In the genomic region with DNA sequence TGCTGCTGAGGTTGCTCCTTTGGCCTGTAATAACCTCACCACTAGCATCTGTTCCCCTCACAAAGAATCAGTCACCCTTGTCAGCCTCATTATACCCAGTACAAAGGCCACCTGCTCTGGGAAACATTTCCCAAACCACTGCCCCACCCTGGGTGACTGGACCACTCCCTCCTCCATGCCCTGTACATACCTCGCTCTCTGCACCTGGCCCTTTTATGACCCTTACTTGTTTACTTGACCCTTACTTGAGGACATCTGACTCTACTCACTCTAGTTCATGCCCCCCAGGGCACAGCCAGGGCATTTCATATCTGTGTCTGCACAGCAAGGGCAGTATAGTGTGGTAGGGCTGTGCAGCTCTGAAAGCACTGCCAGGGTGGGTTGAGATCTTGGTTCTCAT, we compare ENCODE assay signal across 19 cellular contexts. TPM values are rescaled to one million over a fixed set of nuclear protein-coding genes. Genes with fewer than 3 reads are reported as not detected.
DNase-seq lines count a peak whose midpoint lies in the region; ATAC-seq and TF ChIP-seq lines count a peak whose summit lies in the region.
"Had no signal": no experiment of that assay in that cellular context is flagged by ENCODE, and none has a peak within 500 bp of the region (broad histone marks: within the 10 kb centered on the region; RNA-seq: fewer than 3 reads in every experiment).

No MANE protein-coding gene starts in this region.

- H3K14ac ChIP-seq in H9 (ENCODE audit: insufficient read depth, low read length) = no peak overlapping the region

- H3K4ac ChIP-seq in H9 (ENCODE audit: low read depth, low read length) = no peak overlapping the region

- no peak overlapping the region for H3K23ac ChIP-seq in H9 (ENCODE audit: insufficient read length, low read depth, low read length)

- H3K27me3 Mint-ChIP-seq in H9 (ENCODE audit: low read depth) = peaks cover 52% of the 10 kb centered on the region
- H3K27me3 Mint-ChIP-seq in dendritic cell treated with granulocyte-macrophage colony-stimulating factor and Interleukin-4, amounts not matched to agents 40 ng/mL and 50 ng/mL, for 4 days = peaks cover 9% of the 10 kb centered on the region
- H3K27me3 Mint-ChIP-seq in osteocyte (ENCODE audit: unreplicated experiment) = peaks cover 2% of the 10 kb centered on the region
- H3K27me3 Mint-ChIP-seq in activated CD8-positive, alpha-beta T cell treated with anti-CD3 and anti-CD28 coated beads for 36 hours = peaks cover 28% of the 10 kb centered on the region

- no peak overlapping the region for H2BK12ac ChIP-seq in H9 (ENCODE audit: insufficient read length, low read depth, low read length)

- H3K27ac ChIP-seq in H9 (ENCODE audit: insufficient read length, low read depth, low read length) = no peak overlapping the region
- H3K27ac ChIP-seq: right atrium auricular region, SJSA1 had no signal

- H3K79me2 ChIP-seq in H9 (ENCODE audit: insufficient read depth, low read length) = no peaks in the 10 kb centered on the region

- POLR2A ChIA-PET in activated CD8-positive, alpha-beta T cell treated with anti-CD3 and anti-CD28 coated beads for 36 hours (lab: Charles Lee) = no interaction called here

- intact Hi-C loops in dendritic cell treated with granulocyte-macrophage colony-stimulating factor and Interleukin-4, amounts not matched to agents 40 ng/mL and 50 ng/mL, for 4 days (cut with micrococcal nuclease) = no loop called here
- intact Hi-C loops in activated CD8-positive, alpha-beta T cell treated with anti-CD3 and anti-CD28 coated beads for 36 hours (cut with micrococcal nuclease) = no loop called here

- no peaks in the 10 kb centered on the region for H4K20me1 ChIP-seq in H9 (ENCODE audit: control insufficient read depth, insufficient read depth, insufficient read length)

- H3K4me1 ChIP-seq in H9 (ENCODE audit: insufficient read depth, low read length) = no peaks in the 10 kb centered on the region
- H3K4me1 ChIP-seq: SJSA1 had no signal

- H4K5ac ChIP-seq in H9 (ENCODE audit: insufficient read length, low read depth, low read length) = no peak overlapping the region

- H3K27me3 ChIP-seq in H9 (ENCODE audit: insufficient read depth, low read length) = no peaks in the 10 kb centered on the region
- H3K27me3 ChIP-seq: right atrium auricular region, SJSA1 had no signal

- no peak overlapping the region for H3K56ac ChIP-seq in H9 (ENCODE audit: insufficient read length, low read depth, low read length)

- H3K18ac ChIP-seq in H9 (ENCODE audit: insufficient read length, low read depth, low read length) = no peak overlapping the region

- H3K9me3 Mint-ChIP-seq in H9 (no peaks in the 10 kb centered on the region; a peak in 2 of 5 replicates), osteocyte (ENCODE audit: unreplicated experiment) (peaks cover 10% of the 10 kb centered on the region)
- no peaks in the 10 kb centered on the region for H3K9me3 Mint-ChIP-seq in dendritic cell treated with granulocyte-macrophage colony-stimulating factor and Interleukin-4, amounts not matched to agents 40 ng/mL and 50 ng/mL, for 4 days
- no peaks in the 10 kb centered on the region for H3K9me3 Mint-ChIP-seq in activated CD8-positive, alpha-beta T cell treated with anti-CD3 and anti-CD28 coated beads for 36 hours

- no peak overlapping the region for H4K91ac ChIP-seq in H9 (ENCODE audit: insufficient read length, low read depth, low read length)

- no peak overlapping the region for H3K9ac ChIP-seq in H9 (ENCODE audit: extremely low read depth, insufficient read length, low read length)

- H3K36me3 Mint-ChIP-seq in H9 (ENCODE audit: insufficient read depth in 1 of 3, low read depth in 3 of 3) = no peaks in the 10 kb centered on the region
- H3K36me3 Mint-ChIP-seq in dendritic cell treated with granulocyte-macrophage colony-stimulating factor and Interleukin-4, amounts not matched to agents 40 ng/mL and 50 ng/mL, for 4 days (ENCODE audit: low read depth) = no peaks in the 10 kb centered on the region
- no peaks in the 10 kb centered on the region for H3K36me3 Mint-ChIP-seq in osteocyte (ENCODE audit: unreplicated experiment)
- H3K36me3 Mint-ChIP-seq in activated CD8-positive, alpha-beta T cell treated with anti-CD3 and anti-CD28 coated beads for 36 hours (ENCODE audit: low read depth) = no peaks in the 10 kb centered on the region

- no peak overlapping the region for H3K4me3 Mint-ChIP-seq in H9
- H3K4me3 Mint-ChIP-seq in dendritic cell treated with granulocyte-macrophage colony-stimulating factor and Interleukin-4, amounts not matched to agents 40 ng/mL and 50 ng/mL, for 4 days = no peak overlapping the region
- H3K4me3 Mint-ChIP-seq in osteocyte (ENCODE audit: unreplicated experiment) = no peak overlapping the region
- H3K4me3 Mint-ChIP-seq in activated CD8-positive, alpha-beta T cell treated with anti-CD3 and anti-CD28 coated beads for 36 hours = no peak overlapping the region
- H3K4me3 Mint-ChIP-seq: nephron progenitor cell had no signal

- H3T11ph ChIP-seq in H9 (ENCODE audit: low read length) = no peak overlapping the region

- no peak for ATAC-seq in activated CD8-positive, alpha-beta T cell treated with anti-CD3 and anti-CD28 coated beads for 36 hours

- no peak overlapping the region for H2BK20ac ChIP-seq in H9 (ENCODE audit: low read depth, low read length, poor library complexity, severe bottlenecking)

- H3K27ac Mint-ChIP-seq in H9 = no peak overlapping the region
- H3K27ac Mint-ChIP-seq in dendritic cell treated with granulocyte-macrophage colony-stimulating factor and Interleukin-4, amounts not matched to agents 40 ng/mL and 50 ng/mL, for 4 days = peak overlapping the region; percentile 20
- no peak overlapping the region for H3K27ac Mint-ChIP-seq in osteocyte (ENCODE audit: unreplicated experiment)
- no peak overlapping the region for H3K27ac Mint-ChIP-seq in activated CD8-positive, alpha-beta T cell treated with anti-CD3 and anti-CD28 coated beads for 36 hours
- H3K27ac Mint-ChIP-seq: nephron progenitor cell had no signal

- no peak overlapping the region for H3K4me2 ChIP-seq in H9 (ENCODE audit: insufficient read depth, insufficient read length, low read length)

- H2AFZ ChIP-seq in H9 (ENCODE audit: low read length) = no peak overlapping the region

- H3K79me1 ChIP-seq in H9 (ENCODE audit: insufficient read depth, low read depth, low read length, poor library complexity, severe bottlenecking) = no peaks in the 10 kb centered on the region

- TF ChIP-seq CTCF in H9 (conservative IDR thresholded peaks at IDR 0.05) (no peak), osteocyte (IDR thresholded peaks at IDR 0.05) (no peak)
- TF ChIP-seq CTCF in activated CD8-positive, alpha-beta T cell treated with anti-CD3 and anti-CD28 coated beads for 36 hours (IDR thresholded peaks at IDR 0.05) = no peak

- DNase-seq in H9 = no peak
- DNase-seq in NCI-H2196 treated with DMSO at 0.1 percent for 48 hours (lab: John Stamatoyannopoulos, UW; ENCODE audit: unreplicated experiment) = peak; percentile 36
- peak; percentile 57 for DNase-seq in osteocyte (ENCODE audit: extremely low spot score, unreplicated experiment)
- DNase-seq in AML-193 (lab: John Stamatoyannopoulos, UW) = no peak
- DNase-seq in activated CD8-positive, alpha-beta T cell treated with anti-CD3 and anti-CD28 coated beads for 36 hours = no peak
- no peak for DNase-seq in hypothalamus (lab: John Stamatoyannopoulos, UW)
- DNase-seq: activated gamma-delta T cell treated with Interleukin-2 at 50 U/mL for 16 hours; Calu3; cerebellar nuclear complex; foreskin melanocyte; H7; NCI-H2171; nephron progenitor cell; stimulated activated CD4-positive, alpha-beta T cell treated with anti-CD3 and anti-CD28 coated beads, Interleukin-1b, Interleukin-23, amount 100 ng/mL, for 48 hours; T-helper 9 cell had no signal

- no peak overlapping the region for H2BK120ac ChIP-seq in H9 (ENCODE audit: low read depth, low read length, poor library complexity, severe bottlenecking)

- peak overlapping the region; percentile 45 for H2AK5ac ChIP-seq in H9 (ENCODE audit: insufficient read length, low read length)

- H2BK5ac ChIP-seq in H9 (ENCODE audit: insufficient read length, low read length) = no peak overlapping the region

- no peaks in the 10 kb centered on the region for H3K23me2 ChIP-seq in H9 (ENCODE audit: insufficient read length, low read depth, low read length, poor library complexity, severe bottlenecking)

- no peak overlapping the region for H4K8ac ChIP-seq in H9 (replicated peaks; ENCODE audit: insufficient read length, low read depth, low read length)

- H3K9me3 ChIP-seq in H9 (ENCODE audit: control insufficient read depth, low read depth, low read length) = no peaks in the 10 kb centered on the region
- H3K9me3 ChIP-seq: right atrium auricular region, SJSA1 had no signal

- no CpG with 5 or more reads among the region's 1 CpG for WGBS in H9 (ENCODE audit: extremely low coverage, insufficient read length, low lambda C conversion rate)

- CTCF ChIA-PET in activated CD8-positive, alpha-beta T cell treated with anti-CD3 and anti-CD28 coated beads for 36 hours (lab: Charles Lee) = no interaction called here

- H3K4me1 Mint-ChIP-seq in H9 (no peaks in the 10 kb centered on the region), osteocyte (ENCODE audit: unreplicated experiment) (no peaks in the 10 kb centered on the region)
- peaks cover 19% of the 10 kb centered on the region for H3K4me1 Mint-ChIP-seq in dendritic cell treated with granulocyte-macrophage colony-stimulating factor and Interleukin-4, amounts not matched to agents 40 ng/mL and 50 ng/mL, for 4 days (ENCODE audit: low read depth)
- no peaks in the 10 kb centered on the region for H3K4me1 Mint-ChIP-seq in activated CD8-positive, alpha-beta T cell treated with anti-CD3 and anti-CD28 coated beads for 36 hours (ENCODE audit: low read depth)

- H2BK15ac ChIP-seq in H9 (ENCODE audit: low read depth, low read length) = no peak overlapping the region

RNA-seq across cellular contexts. Expression of gene AOC1, which starts 21.4 kb away (rescaled TPM):
- total RNA-seq in H9 (2021) = 0.11 and 0.28 TPM in 2 replicates
- total RNA-seq in osteocyte = not detected in 2 replicates
- not detected for total RNA-seq in activated CD8-positive, alpha-beta T cell treated with anti-CD3 and anti-CD28 coated beads for 36 hours
- total RNA-seq: H7, right atrium auricular region, SJSA1 had no signal

RNA-seq across cellular contexts. Expression of gene TMEM176A, which starts 30.4 kb away (rescaled TPM):
- not detected in 2 replicates for total RNA-seq in H9 (2021)
- total RNA-seq in osteocyte = not detected in 2 replicates
- not detected for total RNA-seq in activated CD8-positive, alpha-beta T cell treated with anti-CD3 and anti-CD28 coated beads for 36 hours
- total RNA-seq: H7, SJSA1 had no signal

RNA-seq across cellular contexts. Expression of gene TMEM176B, which starts 30.8 kb away (rescaled TPM):
- total RNA-seq in H9 (2021) = 0.26 and 0.85 TPM in 2 replicates
- not detected in 2 replicates for total RNA-seq in osteocyte
- total RNA-seq in activated CD8-positive, alpha-beta T cell treated with anti-CD3 and anti-CD28 coated beads for 36 hours = not detected
- total RNA-seq: M059J, SJSA1 had no signal

Comparison
In these comparisons a context has a peak if more than half of its experiments do, and no peak if none do; other contexts are left out.
1. DNase-seq: peak in NCI-H2196 treated with DMSO at 0.1 percent for 48 hours (single experiment) and osteocyte (single experiment); none in H9 (single experiment), AML-193 (0 of 2), activated CD8-positive, alpha-beta T cell treated with anti-CD3 and anti-CD28 coated beads for 36 hours (single experiment) and hypothalamus (0 of 51).